ENCODE assay signal across 1 cellular context in the genomic region with DNA sequence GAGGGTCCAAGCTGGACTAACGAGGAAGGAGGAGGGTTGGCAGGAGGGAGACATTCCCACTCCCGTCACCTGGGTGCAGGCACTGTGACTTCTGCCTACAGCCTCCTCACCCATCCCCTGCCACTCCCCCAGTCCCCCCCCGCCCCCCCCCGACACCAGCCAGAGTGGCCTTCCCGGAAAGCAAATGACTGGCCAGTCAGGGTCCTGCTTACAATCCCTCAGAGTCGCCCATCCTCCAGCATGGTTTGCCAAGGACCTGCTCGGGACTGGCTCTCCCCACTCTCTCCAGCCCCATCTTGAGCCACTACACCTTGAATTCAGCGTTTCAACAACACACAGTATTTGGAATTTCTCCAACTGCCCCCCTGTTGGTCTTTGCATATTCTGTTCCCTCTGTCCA.
TF ChIP-seq lines count a peak whose summit lies in the region.

No MANE protein-coding gene starts in this region.

TF ChIP-seq in H1, 55 proteins besides CTCF, POLR2A, EP300 and RAD21:
- TF ChIP-seq, protein P1, sequence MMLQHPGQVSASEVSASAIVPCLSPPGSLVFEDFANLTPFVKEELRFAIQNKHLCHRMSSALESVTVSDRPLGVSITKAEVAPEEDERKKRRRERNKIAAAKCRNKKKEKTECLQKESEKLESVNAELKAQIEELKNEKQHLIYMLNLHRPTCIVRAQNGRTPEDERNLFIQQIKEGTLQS (IDR thresholded peaks at IDR 0.05; ENCODE audit: insufficient read depth, low read depth, low read length), result no peak
TF ChIP-seq in H1: peak in this region for 0.
